Comparison of ENCODE assay signal across 11 cellular contexts in genomic region chr6:148521586-148521985, GRCh38.
A peak's percentile ranks its signal among the peaks of the same experiment; 100 is the strongest.
DNase-seq lines count a peak whose midpoint lies in the region; ATAC-seq, FAIRE-seq and TF ChIP-seq lines count a peak whose summit lies in the region.
"Had no signal": no experiment of that assay in that cellular context is flagged by ENCODE, and none has a peak within 500 bp of the region (broad histone marks: within the 10 kb centered on the region; RNA-seq: fewer than 3 reads in every experiment).

No MANE protein-coding gene starts in this region.

- H3K4me1 ChIP-seq in iPS-20b (ENCODE audit: insufficient read depth, low read length) (peaks cover 16% of the 10 kb centered on the region; the same call in 1 of the 2 replicates), thyroid gland (peaks cover 11 to 20% of the 10 kb centered on the region in 2 donors)
- H3K4me1 ChIP-seq: right lobe of liver had no signal

- TF ChIP-seq CTCF in brain microvascular endothelial cell (IDR thresholded peaks at IDR 0.05; ENCODE audit: low read depth, low read length, missing control alignments) (no peak), thyroid gland (IDR thresholded peaks at IDR 0.05) (no peak)

- H3K27ac ChIP-seq in brain microvascular endothelial cell: peak overlapping the region; percentile 100
- peak overlapping the region; percentile 39 for H3K27ac ChIP-seq in iPS-20b (ENCODE audit: low read length)
- H3K27ac ChIP-seq in thyroid gland: peak overlapping the region in 2 of 3 donors; percentile 54 to 71
- H3K27ac ChIP-seq: right lobe of liver had no signal

- no peaks in the 10 kb centered on the region for H3K27me3 ChIP-seq in brain microvascular endothelial cell (replicated peaks)
- H3K27me3 ChIP-seq in iPS-20b (ENCODE audit: insufficient read depth, low read length): no peaks in the 10 kb centered on the region
- H3K27me3 ChIP-seq in thyroid gland: no peaks in the 10 kb centered on the region
- H3K27me3 ChIP-seq: right lobe of liver had no signal

- no peak for FAIRE-seq in urothelium cell line (lab: Jason Lieb, UNC)

- peak; percentile 39 to 43 for ATAC-seq in activated T-cell treated with anti-CD3 and anti-CD28 coated beads, Interleukin-2, amount 50 U/mL, for 72 hours (replicated peaks in 1 of 2)
- ATAC-seq in GM19328 (IDR thresholded peaks at IDR 0.05; ENCODE audit: unreplicated experiment): no peak

- no peaks in the 10 kb centered on the region for H3K36me3 Mint-ChIP-seq in activated T-cell treated with anti-CD3 and anti-CD28 coated beads, Interleukin-2, amount 50 U/mL, for 72 hours (ENCODE audit: insufficient read depth in 2 of 2)

- peaks cover 11% of the 10 kb centered on the region for H3K4me1 Mint-ChIP-seq in activated T-cell treated with anti-CD3 and anti-CD28 coated beads, Interleukin-2, amount 50 U/mL, for 72 hours (ENCODE audit: low read depth)

- TF ChIP-seq POLR2A in thyroid gland (IDR thresholded peaks at IDR 0.05): no peak

- peak overlapping the region; percentile 86 for H3K27ac Mint-ChIP-seq in activated T-cell treated with anti-CD3 and anti-CD28 coated beads, Interleukin-2, amount 50 U/mL, for 72 hours

- WGBS in thyroid gland, 2 donors: 66 to 79% methylated on average over 1 of the region's 1 CpG

- no peaks in the 10 kb centered on the region for H3K27me3 Mint-ChIP-seq in activated T-cell treated with anti-CD3 and anti-CD28 coated beads, Interleukin-2, amount 50 U/mL, for 72 hours (ENCODE audit: low read depth)

- in situ Hi-C loops in brain microvascular endothelial cell (cut with HindIII; ENCODE audit: low pct_ligation_motif_present, low sequenced_read_pairs): no loop called here

- H3K9me3 Mint-ChIP-seq in activated T-cell treated with anti-CD3 and anti-CD28 coated beads, Interleukin-2, amount 50 U/mL, for 72 hours: no peaks in the 10 kb centered on the region

- DNase-seq in activated T-cell treated with anti-CD3 and anti-CD28 coated beads, Interleukin-2, amount 50 U/mL, for 72 hours: no peak
- DNase-seq in activated T-cell treated with anti-CD3 and anti-CD28 coated beads for 4 hours (no peak), brain microvascular endothelial cell (no peak), thyroid gland (no peak), urothelium cell line (ENCODE audit: low spot score) (no peak)
- no peak for DNase-seq in activated CD4-positive, alpha-beta T cell treated with anti-CD3 and anti-CD28 coated beads, Interleukin-2, amount 50 U/mL, for 48 hours
- DNase-seq: effector CD8-positive, alpha-beta T cell; NCI-H345; right lobe of liver had no signal

- H3K9me3 ChIP-seq in iPS-20b (ENCODE audit: insufficient read depth, low read depth, low read length) (no peaks in the 10 kb centered on the region), thyroid gland (no peaks in the 10 kb centered on the region)
- H3K9me3 ChIP-seq: right lobe of liver had no signal

- intact Hi-C loops in thyroid gland (cut with DNase I): no loop called here

- peak overlapping the region in 1 of 2 donors; percentile 79 for H3K4me3 Mint-ChIP-seq in activated T-cell treated with anti-CD3 and anti-CD28 coated beads, Interleukin-2, amount 50 U/mL, for 72 hours

- H3K36me3 ChIP-seq in brain microvascular endothelial cell (replicated peaks) (peaks cover 9% of the 10 kb centered on the region), iPS-20b (ENCODE audit: insufficient read depth, low read depth, low read length) (peaks cover 28% of the 10 kb centered on the region), thyroid gland (peaks cover 35 to 66% of the 10 kb centered on the region in 2 donors)

- H3K4me3 ChIP-seq in brain microvascular endothelial cell (ENCODE audit: low read depth, low read length): no peak overlapping the region
- H3K4me3 ChIP-seq in iPS-20b (ENCODE audit: low read length): no peak overlapping the region
- no peak overlapping the region for H3K4me3 ChIP-seq in thyroid gland (replicated peaks in 1 of 3)
- H3K4me3 ChIP-seq: right lobe of liver had no signal

- no peak overlapping the region for H3K9ac ChIP-seq in iPS-20b (ENCODE audit: low read depth, low read length)

Comparison
In these comparisons a context has a peak if more than half of its experiments do, and no peak if none do; other contexts are left out.
1. H3K27ac ChIP-seq: peak in every context shown above with its lines; median percentile 100 in brain microvascular endothelial cell; 62 in thyroid gland; 39 in iPS-20b.